Comparison of ENCODE assay signal across 9 cellular contexts in the genomic region with DNA sequence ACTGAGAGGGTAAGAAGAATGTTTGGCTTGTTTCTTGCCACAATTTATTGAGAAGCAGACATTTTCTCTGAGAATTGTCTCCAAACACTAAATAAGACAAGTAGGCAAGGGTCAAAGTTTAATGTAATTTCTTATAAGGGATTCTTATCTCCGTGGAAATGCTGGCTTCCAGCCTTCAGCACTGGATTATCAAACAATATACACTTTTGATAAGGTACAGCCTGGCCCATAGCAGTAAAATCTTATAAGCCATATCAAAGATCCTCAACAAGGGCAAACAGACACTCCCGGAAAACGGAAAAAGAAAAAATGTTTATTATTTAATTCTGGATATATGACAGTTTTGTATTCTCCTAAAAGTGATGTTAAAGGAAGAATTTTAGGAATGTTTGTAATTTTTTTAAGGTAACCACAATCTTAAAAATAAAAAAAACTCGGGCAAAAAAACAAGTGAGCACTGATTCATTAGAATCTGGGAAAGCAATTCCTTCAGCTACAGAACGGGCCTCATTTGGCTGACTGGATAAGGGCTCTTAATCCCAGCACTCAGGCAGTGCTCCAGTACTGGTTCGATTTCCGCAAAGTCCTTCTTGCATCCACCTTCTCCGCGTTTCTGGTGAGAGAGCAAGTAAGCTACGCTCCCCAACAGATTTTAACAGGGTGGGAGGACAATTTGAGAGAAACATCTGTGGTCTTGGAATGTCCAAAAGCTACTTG. TPM values are rescaled to one million over a fixed set of nuclear protein-coding genes. Genes with fewer than 3 reads are reported as not detected.
DNase-seq lines count a peak whose midpoint lies in the region; ATAC-seq and TF ChIP-seq lines count a peak whose summit lies in the region.
"Had no signal": no experiment of that assay in that cellular context is flagged by ENCODE, and none has a peak within 500 bp of the region (broad histone marks: within the 10 kb centered on the region; RNA-seq: fewer than 3 reads in every experiment).

No MANE protein-coding gene starts in this region.

- peaks cover 73% of the 10 kb centered on the region for H3K27me3 Mint-ChIP-seq in activated naive CD8-positive, alpha-beta T cell treated with anti-CD3 and anti-CD28 coated beads for 36 hours
- peaks cover 81% of the 10 kb centered on the region for H3K27me3 Mint-ChIP-seq in activated naive CD8-positive, alpha-beta T cell treated with anti-CD3 and anti-CD28 coated beads, Interleukin-2, amount 50 U/mL, for 24 hours
- H3K27me3 Mint-ChIP-seq in activated T-helper 2 cell treated with anti-CD3 and anti-CD28 coated beads, Interferon-gamma antibody, Interleukin-2, Interleukin-4, amounts not matched to agents 10 μg/mL and 5 μg/mL and 100 μg/mL, durations not matched to agents 14 hours and 24 hours and 36 hours (ENCODE audit: low read depth): peaks cover 66% of the 10 kb centered on the region

- H3K4me3 ChIP-seq in upper lobe of left lung: peak overlapping the region in 3 of 4 donors; percentile 28 to 37 (median 35)

- no peak for TF ChIP-seq CTCF in upper lobe of left lung (IDR thresholded peaks at IDR 0.05)

- H3K4me1 Mint-ChIP-seq in activated naive CD8-positive, alpha-beta T cell treated with anti-CD3 and anti-CD28 coated beads for 36 hours: peaks cover 20% of the 10 kb centered on the region
- H3K4me1 Mint-ChIP-seq in activated naive CD8-positive, alpha-beta T cell treated with anti-CD3 and anti-CD28 coated beads, Interleukin-2, amount 50 U/mL, for 24 hours: peaks cover 18% of the 10 kb centered on the region
- peaks cover 19% of the 10 kb centered on the region for H3K4me1 Mint-ChIP-seq in activated T-helper 2 cell treated with anti-CD3 and anti-CD28 coated beads, Interferon-gamma antibody, Interleukin-2, Interleukin-4, amounts not matched to agents 10 μg/mL and 5 μg/mL and 100 μg/mL, durations not matched to agents 14 hours and 24 hours and 36 hours (ENCODE audit: low read depth)

- peaks cover 4 to 25% (median 15%) of the 10 kb centered on the region in 4 donors for H3K27me3 ChIP-seq in upper lobe of left lung

- no peak for DNase-seq in activated naive CD8-positive, alpha-beta T cell treated with anti-CD3 and anti-CD28 coated beads for 36 hours
- no peak for DNase-seq in activated naive CD8-positive, alpha-beta T cell treated with anti-CD3 and anti-CD28 coated beads, Interleukin-2, amount 50 U/mL, for 24 hours
- DNase-seq in activated T-helper 2 cell treated with anti-CD3 and anti-CD28 coated beads, Interferon-gamma antibody, Interleukin-2, Interleukin-4, amounts not matched to agents 10 μg/mL and 5 μg/mL and 100 μg/mL, durations not matched to agents 14 hours and 24 hours and 36 hours (ENCODE audit: low spot score): no peak
- peak; percentile 43 for DNase-seq in iPS-NIHi7 (ENCODE audit: extremely low spot score)
- DNase-seq in upper lobe of left lung: peak in 1 of 2 donors; percentile 39
- DNase-seq in activated CD8-positive, alpha-beta memory T cell treated with anti-CD3 and anti-CD28 coated beads, Interleukin-2, amount 50 U/mL, for 48 hours: no peak
- no peak for DNase-seq in NCI-H524 treated with DMSO at 0.1 percent for 48 hours (lab: John Stamatoyannopoulos, UW)

- H3K36me3 Mint-ChIP-seq in activated naive CD8-positive, alpha-beta T cell treated with anti-CD3 and anti-CD28 coated beads for 36 hours: peaks cover 3% of the 10 kb centered on the region
- peaks cover 4% of the 10 kb centered on the region for H3K36me3 Mint-ChIP-seq in activated naive CD8-positive, alpha-beta T cell treated with anti-CD3 and anti-CD28 coated beads, Interleukin-2, amount 50 U/mL, for 24 hours (ENCODE audit: low read depth)
- H3K36me3 Mint-ChIP-seq in activated T-helper 2 cell treated with anti-CD3 and anti-CD28 coated beads, Interferon-gamma antibody, Interleukin-2, Interleukin-4, amounts not matched to agents 10 μg/mL and 5 μg/mL and 100 μg/mL, durations not matched to agents 14 hours and 24 hours and 36 hours (ENCODE audit: low read depth): peaks cover 1% of the 10 kb centered on the region

- H3K4me3 Mint-ChIP-seq in activated naive CD8-positive, alpha-beta T cell treated with anti-CD3 and anti-CD28 coated beads for 36 hours: peak overlapping the region; percentile 75
- no peak overlapping the region for H3K4me3 Mint-ChIP-seq in activated naive CD8-positive, alpha-beta T cell treated with anti-CD3 and anti-CD28 coated beads, Interleukin-2, amount 50 U/mL, for 24 hours
- H3K4me3 Mint-ChIP-seq in activated T-helper 2 cell treated with anti-CD3 and anti-CD28 coated beads, Interferon-gamma antibody, Interleukin-2, Interleukin-4, amounts not matched to agents 10 μg/mL and 5 μg/mL and 100 μg/mL, durations not matched to agents 14 hours and 24 hours and 36 hours (ENCODE audit: low read depth): peak overlapping the region; percentile 82

- WGBS in upper lobe of left lung, 2 donors: 19 to 22% methylated on average over 10 of the region's 10 CpGs

- ATAC-seq in activated naive CD8-positive, alpha-beta T cell treated with anti-CD3 and anti-CD28 coated beads, Interleukin-2, amount 50 U/mL, for 24 hours: no peak
- peak in 1 of 2 donors; percentile 14 for ATAC-seq in upper lobe of left lung (ENCODE audit: low FRiP score in 2 of 2)
- no peak for ATAC-seq in GM18511 (IDR thresholded peaks at IDR 0.05; ENCODE audit: unreplicated experiment)

- peaks cover 0 to 11% (median 2%) of the 10 kb centered on the region in 4 donors for H3K9me3 ChIP-seq in upper lobe of left lung

- no peak for TF ChIP-seq EP300 in upper lobe of left lung (IDR thresholded peaks at IDR 0.05)

- H3K36me3 ChIP-seq in upper lobe of left lung: no peaks in the 10 kb centered on the region

- H3K4me1 ChIP-seq in upper lobe of left lung: peaks cover 7 to 15% (median 10%) of the 10 kb centered on the region in 4 donors

- H3K27ac ChIP-seq in upper lobe of left lung: peak overlapping the region in 1 of 4 donors; percentile 35

- no peak for TF ChIP-seq POLR2A in upper lobe of left lung (IDR thresholded peaks at IDR 0.05)

- peaks cover 14% of the 10 kb centered on the region for H3K9me3 Mint-ChIP-seq in activated naive CD8-positive, alpha-beta T cell treated with anti-CD3 and anti-CD28 coated beads for 36 hours
- peaks cover 22% of the 10 kb centered on the region for H3K9me3 Mint-ChIP-seq in activated naive CD8-positive, alpha-beta T cell treated with anti-CD3 and anti-CD28 coated beads, Interleukin-2, amount 50 U/mL, for 24 hours
- peaks cover 11% of the 10 kb centered on the region for H3K9me3 Mint-ChIP-seq in activated T-helper 2 cell treated with anti-CD3 and anti-CD28 coated beads, Interferon-gamma antibody, Interleukin-2, Interleukin-4, amounts not matched to agents 10 μg/mL and 5 μg/mL and 100 μg/mL, durations not matched to agents 14 hours and 24 hours and 36 hours

- intact Hi-C loops in activated T-helper 2 cell treated with anti-CD3 and anti-CD28 coated beads, Interferon-gamma antibody, Interleukin-2, Interleukin-4, amounts not matched to agents 10 μg/mL and 5 μg/mL and 100 μg/mL, durations not matched to agents 14 hours and 24 hours and 36 hours (cut with micrococcal nuclease): no loop called here

- no peak overlapping the region for H3K27ac Mint-ChIP-seq in activated naive CD8-positive, alpha-beta T cell treated with anti-CD3 and anti-CD28 coated beads for 36 hours
- H3K27ac Mint-ChIP-seq in activated naive CD8-positive, alpha-beta T cell treated with anti-CD3 and anti-CD28 coated beads, Interleukin-2, amount 50 U/mL, for 24 hours: no peak overlapping the region
- H3K27ac Mint-ChIP-seq in activated T-helper 2 cell treated with anti-CD3 and anti-CD28 coated beads, Interferon-gamma antibody, Interleukin-2, Interleukin-4, amounts not matched to agents 10 μg/mL and 5 μg/mL and 100 μg/mL, durations not matched to agents 14 hours and 24 hours and 36 hours: no peak overlapping the region

RNA-seq across cellular contexts. Expression of a gene that starts 18.4 kb away (rescaled TPM):
- total RNA-seq in activated naive CD8-positive, alpha-beta T cell treated with anti-CD3 and anti-CD28 coated beads for 36 hours: 1 to 10 TPM; 4.3 to 5.2 TPM
- total RNA-seq in activated T-helper 2 cell treated with anti-CD3 and anti-CD28 coated beads, Interferon-gamma antibody, Interleukin-2, Interleukin-4, amounts not matched to agents 10 μg/mL and 5 μg/mL and 100 μg/mL, durations not matched to agents 14 hours and 24 hours and 36 hours: 9.7 and 10.8 TPM in 2 replicates
- 10 to 100 TPM in 5 of 6 donors, 1 to 10 TPM in 1; 5.4 to 36.7 (median 12.4) TPM for total RNA-seq in upper lobe of left lung

RNA-seq across cellular contexts. Expression of a gene that starts 45.4 kb away (rescaled TPM):
- 1 to 10 TPM; 4.5 to 5.0 TPM for total RNA-seq in activated naive CD8-positive, alpha-beta T cell treated with anti-CD3 and anti-CD28 coated beads for 36 hours
- 4.6 and 5.0 TPM in 2 replicates for total RNA-seq in activated T-helper 2 cell treated with anti-CD3 and anti-CD28 coated beads, Interferon-gamma antibody, Interleukin-2, Interleukin-4, amounts not matched to agents 10 μg/mL and 5 μg/mL and 100 μg/mL, durations not matched to agents 14 hours and 24 hours and 36 hours
- total RNA-seq in upper lobe of left lung: 1 to 10 TPM; 3.0 to 9.4 (median 4.7) TPM

RNA-seq across cellular contexts. Expression of a gene that starts 52.4 kb away (rescaled TPM):
- total RNA-seq in activated naive CD8-positive, alpha-beta T cell treated with anti-CD3 and anti-CD28 coated beads for 36 hours: under 1 TPM; 0.46 to 0.64 TPM
- not detected in 2 replicates for total RNA-seq in activated T-helper 2 cell treated with anti-CD3 and anti-CD28 coated beads, Interferon-gamma antibody, Interleukin-2, Interleukin-4, amounts not matched to agents 10 μg/mL and 5 μg/mL and 100 μg/mL, durations not matched to agents 14 hours and 24 hours and 36 hours
- total RNA-seq in upper lobe of left lung: 1 to 10 TPM in 2 of 6 donors, under 1 TPM in 4; 0.33 to 1.3 (median 0.70) TPM
- total RNA-seq: RPMI7951 had no signal
